1 cellular context compared by ENCODE assay signal in genomic region chr5:56175028-56175427, GRCh38.
TF ChIP-seq lines count a peak whose summit lies in the region.

No MANE protein-coding gene starts in this region.

TF ChIP-seq in IMR-90, 13 proteins besides CTCF, POLR2A, EP300 and RAD21:
- no peak for TF ChIP-seq RCOR1 (IDR thresholded peaks at IDR 0.05; ENCODE audit: insufficient replicate concordance, low read length)
- TF ChIP-seq USF2 (IDR thresholded peaks at IDR 0.05; ENCODE audit: low read depth, low read length), result no peak
- TF ChIP-seq CHD1 (IDR thresholded peaks at IDR 0.05; ENCODE audit: low read depth, low read length), result no peak
- TF ChIP-seq BHLHE40 (IDR thresholded peaks at IDR 0.05; ENCODE audit: low read depth, low read length), result no peak
- TF ChIP-seq MAZ (IDR thresholded peaks at IDR 0.05; ENCODE audit: borderline replicate concordance, low read depth, low read length), result no peak
- no peak for TF ChIP-seq ELK1 (IDR thresholded peaks at IDR 0.05; ENCODE audit: borderline replicate concordance, low read depth, low read length)
- no peak for TF ChIP-seq SMC3 (IDR thresholded peaks at IDR 0.05; ENCODE audit: low read depth, low read length)
- no peak for TF ChIP-seq NFE2L2 (IDR thresholded peaks at IDR 0.05; ENCODE audit: low read depth, low read length)
- TF ChIP-seq RFX5 (IDR thresholded peaks at IDR 0.05; ENCODE audit: low read depth, low read length), result no peak
